28 cellular contexts compared by ENCODE assay signal in the genomic region with DNA sequence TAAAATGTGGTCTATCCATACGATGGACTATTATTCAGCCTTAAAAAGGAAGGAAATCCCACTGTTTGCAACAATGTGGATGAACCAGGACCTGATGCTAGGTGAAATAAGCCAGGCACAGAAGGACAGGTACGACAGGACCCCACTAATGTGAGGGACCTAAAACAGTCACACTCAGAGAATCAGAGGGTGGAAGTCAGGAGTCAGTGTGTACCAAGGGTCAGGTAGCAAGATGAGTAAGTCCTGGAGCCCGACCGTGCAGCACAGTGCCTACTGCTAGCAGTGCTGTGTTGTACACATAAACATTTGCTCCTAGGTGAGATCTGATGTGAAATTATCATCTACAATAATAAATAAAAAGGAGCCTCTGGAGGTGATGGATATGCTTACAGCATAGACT.
"Had no signal": no experiment of that assay in that cellular context is flagged by ENCODE, and none has a peak within 500 bp of the region (broad histone marks: within the 10 kb centered on the region; RNA-seq: fewer than 3 reads in every experiment).

No MANE protein-coding gene starts in this region.

- H3K27me3 Mint-ChIP-seq: dendritic cell treated with granulocyte-macrophage colony-stimulating factor and Interleukin-4, amounts not matched to agents 40 ng/mL and 50 ng/mL, for 4 days; memory B cell had no signal

- H3K27me3 ChIP-seq: sigmoid colon, thyroid gland had no signal

- H3K4me1 ChIP-seq: esophagus squamous epithelium, heart right ventricle, prostate gland, sigmoid colon, stomach, thyroid gland had no signal

- H3K27ac ChIP-seq: esophagus squamous epithelium, heart right ventricle, prostate gland, sigmoid colon, stomach, thyroid gland had no signal

- H3K9me3 ChIP-seq: heart right ventricle, mucosa of descending colon, prostate gland, sigmoid colon, thyroid gland had no signal

- H3K4me3 ChIP-seq: esophagus squamous epithelium, heart right ventricle, lung, mucosa of descending colon, prostate gland, sigmoid colon, stomach, thyroid gland had no signal

- DNase-seq: effector CD8-positive, alpha-beta T cell; endodermal cell; esophagus squamous epithelium; foreskin melanocyte; glutamatergic neuron; heart right ventricle; hippocampal formation; immature natural killer cell; islet precursor cell; kidney glomerular epithelial cell; mucosa of descending colon; naive B cell; right cardiac atrium; stimulated activated CD4-positive, alpha-beta T cell treated with anti-CD3 and anti-CD28 coated beads, Interleukin-2, amount 100 ng/mL, for 24 hours; stimulated activated CD4-positive, alpha-beta T cell treated with anti-CD3 and anti-CD28 coated beads, Interleukin-4, amount 100 ng/mL, for 24 hours; stimulated activated naive CD4-positive, alpha-beta T cell treated with Interleukin-2 at 50 U/mL for 16 hours; stomach; trophoblast cell had no signal

- H3K27ac Mint-ChIP-seq: dendritic cell treated with granulocyte-macrophage colony-stimulating factor and Interleukin-4, amounts not matched to agents 40 ng/mL and 50 ng/mL, for 4 days; endodermal cell; immature natural killer cell; memory B cell; mesothelial cell of epicardium; naive B cell; natural killer cell treated with Interleukin-12 subunit alpha and Interleukin-12 subunit beta and Interleukin-15 and Interleukin-18, amount 100 ng/mL, for 72 hours; stimulated activated effector memory CD8-positive, alpha-beta T cell treated with anti-CD3 and anti-CD28 coated beads, Interleukin-12 subunit alpha, Interleukin-12 subunit beta, amount 100 ng/mL, for 72 hours had no signal

- H3K4me3 Mint-ChIP-seq: dendritic cell treated with granulocyte-macrophage colony-stimulating factor and Interleukin-4, amounts not matched to agents 40 ng/mL and 50 ng/mL, for 4 days; endodermal cell; immature natural killer cell; memory B cell; mesothelial cell of epicardium; naive B cell; natural killer cell treated with Interleukin-12 subunit alpha and Interleukin-12 subunit beta and Interleukin-15 and Interleukin-18, amount 100 ng/mL, for 72 hours; neural crest cell; stimulated activated effector memory CD8-positive, alpha-beta T cell treated with anti-CD3 and anti-CD28 coated beads, Interleukin-12 subunit alpha, Interleukin-12 subunit beta, amount 100 ng/mL, for 72 hours had no signal

- H3K4me1 Mint-ChIP-seq: endodermal cell; immature natural killer cell; memory B cell; mesothelial cell of epicardium; naive B cell; stimulated activated effector memory CD8-positive, alpha-beta T cell treated with anti-CD3 and anti-CD28 coated beads, Interleukin-12 subunit alpha, Interleukin-12 subunit beta, amount 100 ng/mL, for 72 hours had no signal

- ATAC-seq: heart right ventricle; mucosa of descending colon; natural killer cell treated with Interleukin-12 subunit alpha and Interleukin-12 subunit beta and Interleukin-15 and Interleukin-18, amount 100 ng/mL, for 72 hours; right cardiac atrium; stimulated activated effector memory CD8-positive, alpha-beta T cell treated with anti-CD3 and anti-CD28 coated beads, Interleukin-12 subunit alpha, Interleukin-12 subunit beta, amount 100 ng/mL, for 72 hours had no signal

- H3K36me3 ChIP-seq: esophagus squamous epithelium, heart right ventricle, prostate gland, sigmoid colon, stomach, thyroid gland had no signal

- H3K9me3 Mint-ChIP-seq: endodermal cell; mesothelial cell of epicardium; natural killer cell treated with Interleukin-12 subunit alpha and Interleukin-12 subunit beta and Interleukin-15 and Interleukin-18, amount 100 ng/mL, for 72 hours had no signal

- H3K36me3 Mint-ChIP-seq: immature natural killer cell; memory B cell; mesothelial cell of epicardium; naive B cell; natural killer cell treated with Interleukin-12 subunit alpha and Interleukin-12 subunit beta and Interleukin-15 and Interleukin-18, amount 100 ng/mL, for 72 hours; stimulated activated effector memory CD8-positive, alpha-beta T cell treated with anti-CD3 and anti-CD28 coated beads, Interleukin-12 subunit alpha, Interleukin-12 subunit beta, amount 100 ng/mL, for 72 hours had no signal
